15 cellular contexts compared by ENCODE assay signal in genomic region chr1:30868833-30869435, GRCh38. TPM values are rescaled to one million over a fixed set of nuclear protein-coding genes. Genes with fewer than 3 reads are reported as not detected.
DNase-seq lines count a peak whose midpoint lies in the region; ATAC-seq and TF ChIP-seq lines count a peak whose summit lies in the region.
"Had no signal": no experiment of that assay in that cellular context is flagged by ENCODE, and none has a peak within 500 bp of the region (broad histone marks: within the 10 kb centered on the region; RNA-seq: fewer than 3 reads in every experiment).

No MANE protein-coding gene starts in this region.

- H3K4me3 ChIP-seq in transverse colon, result no peak overlapping the region
- H3K4me3 ChIP-seq: cardiac muscle cell, heart right ventricle had no signal

- in situ Hi-C loops in KBM-7 (cut with MboI; ENCODE audit: low pct_unique_long_range_greater_than_20kb, low sequenced_read_pairs) (no loop called here), transverse colon (cut with MboI; ENCODE audit: low pct_ligation_motif_present in 1 of 4, low pct_unique_long_range_greater_than_20kb in 1 of 4, low sequenced_read_pairs in 3 of 4) (no loop called here)

- WGBS in transverse colon (ENCODE audit: low coverage in 1 of 2), 2 donors, result 76 to 89% methylated on average over 1 to 13 of the region's 13 CpGs

- intact Hi-C loops in transverse colon (cut with DNase I; ENCODE audit: low total_unique reads), result no loop called here

- peak; percentile 37 for ATAC-seq in activated T-helper 17 cell treated with anti-CD3 and anti-CD28 coated beads, Interleukin-2, amount 50 U/mL, for 72 hours (replicated peaks)
- ATAC-seq in esophagus mucosa, result no peak
- ATAC-seq: heart right ventricle had no signal

- no peak for TF ChIP-seq EP300 in transverse colon (IDR thresholded peaks at IDR 0.05; ENCODE audit: low read depth)

- H3K27ac Mint-ChIP-seq in activated T-helper 17 cell treated with anti-CD3 and anti-CD28 coated beads, Interleukin-2, amount 50 U/mL, for 72 hours, result no peak overlapping the region

- H3K27me3 Mint-ChIP-seq in activated T-helper 17 cell treated with anti-CD3 and anti-CD28 coated beads, Interleukin-2, amount 50 U/mL, for 72 hours, result peaks cover 16% of the 10 kb centered on the region

- no peak overlapping the region for H3K4me3 Mint-ChIP-seq in activated T-helper 17 cell treated with anti-CD3 and anti-CD28 coated beads, Interleukin-2, amount 50 U/mL, for 72 hours

- no peak for TF ChIP-seq CTCF in transverse colon (IDR thresholded peaks at IDR 0.05)

- no peaks in the 10 kb centered on the region for H3K27me3 ChIP-seq in transverse colon
- H3K27me3 ChIP-seq: cardiac muscle cell, heart right ventricle had no signal

- no peaks in the 10 kb centered on the region for H3K36me3 Mint-ChIP-seq in activated T-helper 17 cell treated with anti-CD3 and anti-CD28 coated beads, Interleukin-2, amount 50 U/mL, for 72 hours (ENCODE audit: low read depth)

- no peaks in the 10 kb centered on the region for H3K4me1 ChIP-seq in transverse colon
- H3K4me1 ChIP-seq: heart right ventricle had no signal

- H3K9me3 Mint-ChIP-seq in activated T-helper 17 cell treated with anti-CD3 and anti-CD28 coated beads, Interleukin-2, amount 50 U/mL, for 72 hours, result no peaks in the 10 kb centered on the region

- DNase-seq in stimulated activated CD4-positive, alpha-beta T cell treated with anti-CD3 and anti-CD28 coated beads, Interleukin-12 subunit alpha, Interleukin-12 subunit beta, amount 100 ng/mL, for 48 hours (ENCODE audit: low read depth in 2 of 3, low spot score in 1 of 3), result peak in 2 of 3 donors; percentile 3 to 26
- DNase-seq in stimulated activated CD4-positive, alpha-beta T cell treated with anti-CD3 and anti-CD28 coated beads, Interleukin-2, amount 100 ng/mL, for 24 hours, result no peak
- peak; percentile 84 for DNase-seq in KBM-7
- no peak for DNase-seq in transverse colon
- no peak for DNase-seq in iPS-NIHi11 (ENCODE audit: low spot score)
- DNase-seq in NCI-H748 (lab: John Stamatoyannopoulos, UW; ENCODE audit: unreplicated experiment), result no peak
- DNase-seq: activated effector memory CD4-positive, alpha-beta T cell treated with anti-CD3 and anti-CD28 coated beads, Interleukin-2, amount 50 U/mL, for 16 hours; heart right ventricle; NCI-H1092; NCI-H446; nucleus accumbens; stimulated activated naive CD4-positive, alpha-beta T cell treated with Interleukin-2 at 50 U/mL for 16 hours had no signal

- TF ChIP-seq POLR2A in transverse colon (IDR thresholded peaks at IDR 0.05), result no peak

- H3K36me3 ChIP-seq in transverse colon, result peaks cover 0 to 6% (median 0%) of the 10 kb centered on the region in 4 donors

- no peak overlapping the region for H3K27ac ChIP-seq in transverse colon
- H3K27ac ChIP-seq: cardiac muscle cell, heart right ventricle had no signal

- H3K9me3 ChIP-seq in transverse colon, result no peaks in the 10 kb centered on the region

- peaks cover 12% of the 10 kb centered on the region for H3K4me1 Mint-ChIP-seq in activated T-helper 17 cell treated with anti-CD3 and anti-CD28 coated beads, Interleukin-2, amount 50 U/mL, for 72 hours

RNA-seq across cellular contexts. Expression of gene SDC3, which starts 39.6 kb away (rescaled TPM):
- total RNA-seq in activated T-helper 17 cell treated with anti-CD3 and anti-CD28 coated beads, Interleukin-2, amount 50 U/mL, for 72 hours, result under 1 TPM in 1 of 2 donors, not detected in 1; 0.11 TPM
- total RNA-seq in esophagus mucosa, result 3.3 TPM
- 10 to 100 TPM in 3 of 4 donors, 1 to 10 TPM in 1; 7.9 to 35.4 (median 10.1) TPM for total RNA-seq in transverse colon

Comparison
In these comparisons a context has a peak if more than half of its experiments do, and no peak if none do; other contexts are left out.
1. DNase-seq: peak in stimulated activated CD4-positive, alpha-beta T cell treated with anti-CD3 and anti-CD28 coated beads, Interleukin-12 subunit alpha, Interleukin-12 subunit beta, amount 100 ng/mL, for 48 hours (2 of 3) and KBM-7 (single experiment); none in stimulated activated CD4-positive, alpha-beta T cell treated with anti-CD3 and anti-CD28 coated beads, Interleukin-2, amount 100 ng/mL, for 24 hours (0 of 2), transverse colon (single experiment), iPS-NIHi11 (single experiment) and NCI-H748 (single experiment).